Comparison of ENCODE assay signal across 8 cellular contexts in genomic region chr16:81004646-81005353, GRCh38. TPM values are rescaled to one million over a fixed set of nuclear protein-coding genes. Genes with fewer than 3 reads are reported as not detected.
DNase-seq lines count a peak whose midpoint lies in the region; ATAC-seq and TF ChIP-seq lines count a peak whose summit lies in the region.

No MANE protein-coding gene starts in this region.

- dilution Hi-C loops in IMR-90 (cut with HindIII; ENCODE audit: low sequenced_read_pairs, unreplicated experiment) = no loop called here

- H4K5ac ChIP-seq in IMR-90 (ENCODE audit: low read depth, low read length) = no peak overlapping the region

- peaks cover 6% of the 10 kb centered on the region; the same call in 1 of the 2 replicates for H3K9me1 ChIP-seq in IMR-90 (ENCODE audit: insufficient read depth, low read length)

- no peak overlapping the region for H4K91ac ChIP-seq in IMR-90 (ENCODE audit: insufficient read depth, low read depth, low read length)

- H3K79me1 ChIP-seq in IMR-90 (ENCODE audit: low read depth in 1 of 2, low read length in 2 of 2) = peaks cover 17 to 57% of the 10 kb centered on the region in 2 experiments; a peak in 3 of 4 replicates

- H3K9ac ChIP-seq in IMR-90 (ENCODE audit: low read depth, low read length) = 0 out of 2 replicates have a peak overlapping the region, but pooled peaks have one; percentile 51

- H2BK5ac ChIP-seq in IMR-90 (ENCODE audit: low read depth, low read length, poor library complexity, severe bottlenecking) = no peak overlapping the region

- H3K4me2 ChIP-seq in IMR-90 (ENCODE audit: low read depth, low read length) = peak overlapping the region; percentile 83

- peak; percentile 11 for DNase-seq in NCI-H146 (lab: John Stamatoyannopoulos, UW)
- no peak for DNase-seq in NCI-H146 treated with DMSO at 0.1 percent for 48 hours (lab: John Stamatoyannopoulos, UW; ENCODE audit: unreplicated experiment)
- DNase-seq in IMR-90 = peak; percentile 62
- peak; percentile 25 for DNase-seq in SHP77 treated with DMSO at 0.1 percent for 48 hours (lab: John Stamatoyannopoulos, UW)
- no peak for DNase-seq in coronary artery (ENCODE audit: low spot score)
- peak; percentile 39 for DNase-seq in mucosa of gallbladder (ENCODE audit: low spot score)
- DNase-seq in 8988T = no peak

- no peak overlapping the region for H2BK15ac ChIP-seq in IMR-90 (ENCODE audit: low read depth, low read length)

- no peaks in the 10 kb centered on the region for H3K36me3 ChIP-seq in IMR-90 (ENCODE audit: control insufficient read depth, insufficient read depth, low read length)

- no peak overlapping the region; the same call in none of the 2 replicates for H3K4ac ChIP-seq in IMR-90 (ENCODE audit: low read depth, low read length)

- H3K23ac ChIP-seq in IMR-90 (ENCODE audit: low read depth, low read length) = peak overlapping the region; percentile 66; the same call in 1 of the 2 replicates

- TF ChIP-seq RAD21 in IMR-90 (IDR thresholded peaks at IDR 0.05; ENCODE audit: low read length) = peak; percentile 27

- no peaks in the 10 kb centered on the region for H3K9me3 ChIP-seq in IMR-90 (ENCODE audit: control insufficient read depth, insufficient read depth, low read length)

- 65% methylated on average over 7 of the region's 14 CpGs; no CpG with 5 or more reads in 1 of the 2 experiments for WGBS in IMR-90 (ENCODE audit: extremely low coverage in 2 of 2, insufficient read length in 1 of 2), 2 experiments

- H3K27me3 ChIP-seq in IMR-90 (ENCODE audit: control insufficient read depth, insufficient read depth, low read length) = no peaks in the 10 kb centered on the region

- H4K20me1 ChIP-seq in IMR-90 (ENCODE audit: insufficient read depth, low read length) = peaks cover 20% of the 10 kb centered on the region

- no peak overlapping the region for H2AK9ac ChIP-seq in IMR-90 (replicated peaks; ENCODE audit: low read depth, low read length, poor library complexity)

- H2BK120ac ChIP-seq in IMR-90 (ENCODE audit: low read depth, low read length) = no peak overlapping the region

- no peak overlapping the region for H3K56ac ChIP-seq in IMR-90 (ENCODE audit: extremely low read depth, insufficient read depth, low read length)

- no peak for TF ChIP-seq POLR2A in IMR-90 (IDR thresholded peaks at IDR 0.05; ENCODE audit: low read depth, low read length)

- BruUV-seq in IMR-90 (replicated peaks; lab: Mats Ljungman, UMichigan) = no TSS peak

- in situ Hi-C loops in IMR-90 (cut with MboI; ENCODE audit: low sequenced_read_pairs) = no loop called here

- H3K14ac ChIP-seq in IMR-90 (replicated peaks; ENCODE audit: low read depth, low read length) = peak overlapping the region; percentile 60; the same call in 1 of the 2 replicates

- H2AFZ ChIP-seq in IMR-90 (replicated peaks; ENCODE audit: low read length, poor library complexity) = no peak overlapping the region

- intact Hi-C loops in IMR-90 (cut with micrococcal nuclease) = no loop called here

- CTCF ChIA-PET in IMR-90 (lab: Yijun Ruan, JAX) = interaction anchor here (0.6 to 1.1 kb wide), 12 partner anchors 11 to 205 kb away, joined by 3 to 9 read pairs (median 3); no protein-coding TSS in a partner anchor

- H2BK20ac ChIP-seq in IMR-90 (ENCODE audit: low read depth, low read length) = no peak overlapping the region

- H3K18ac ChIP-seq in IMR-90 (ENCODE audit: low read depth, low read length) = no peak overlapping the region

- H3K4me3 ChIP-seq in IMR-90 (ENCODE audit: insufficient read depth, low read depth, low read length) = no peak overlapping the region; the same call in 1 of the 2 replicates
- H3K4me3 ChIP-seq in coronary artery = peak overlapping the region; percentile 93

- no peak overlapping the region; the same call in 1 of the 2 replicates for H3K27ac ChIP-seq in IMR-90 (ENCODE audit: insufficient read depth, low read length)
- H3K27ac ChIP-seq in coronary artery = peak overlapping the region; percentile 30 to 54

- peak; percentile 52 for TF ChIP-seq CTCF in IMR-90 (conservative IDR thresholded peaks at IDR 0.05; ENCODE audit: low read depth, low read length)
- TF ChIP-seq CTCF in coronary artery (IDR thresholded peaks at IDR 0.05) = no peak

- peaks cover 2% of the 10 kb centered on the region; the same call in 1 of the 2 replicates for H3K4me1 ChIP-seq in IMR-90 (ENCODE audit: control insufficient read depth, insufficient read depth, low read length)

- peak overlapping the region in 1 of 2 experiments; percentile 48; a peak in 1 of 4 replicates for H4K8ac ChIP-seq in IMR-90 (ENCODE audit: low read depth in 2 of 2, low read length in 2 of 2)

- POLR2A ChIA-PET in IMR-90 (lab: Charles Lee; ENCODE audit: unreplicated experiment) = no interaction called here

- ATAC-seq in IMR-90 (ENCODE audit: low read depth) (no peak), GM21529 (IDR thresholded peaks at IDR 0.05; ENCODE audit: unreplicated experiment) (no peak)

- H2AK5ac ChIP-seq in IMR-90 (ENCODE audit: low read depth, low read length) = no peak overlapping the region; the same call in 1 of the 2 replicates

TF ChIP-seq in IMR-90, 13 proteins besides CTCF, POLR2A, EP300 and RAD21:
- TF ChIP-seq BHLHE40 (IDR thresholded peaks at IDR 0.05; ENCODE audit: low read depth, low read length) (no peak), SMC3 (IDR thresholded peaks at IDR 0.05; ENCODE audit: low read depth, low read length) (peak; percentile 36), NFE2L2 (IDR thresholded peaks at IDR 0.05; ENCODE audit: low read depth, low read length) (no peak)

RNA-seq across cellular contexts. Expression of gene CMC2, which starts 1.9 kb away (rescaled TPM):
- total RNA-seq in IMR-90 (2012; rRNA removed) (57.0 and 81.4 TPM in 2 replicates), mucosa of gallbladder (60.7 TPM)
- polyA plus RNA-seq in IMR-90 (2012; rRNA removed) = 104 and 108 TPM in 2 replicates
- polyA plus RNA-seq in IMR-90 (2012; cell fraction: cytosol; rRNA removed) = 75.5 and 109 TPM in 2 replicates
- polyA plus RNA-seq in IMR-90 (2012; cell fraction: nucleus; rRNA removed; ENCODE audit: low replicate concordance) = 19.9 and 36.3 TPM in 2 replicates

RNA-seq across cellular contexts. Expression of gene CENPN, which starts 2.2 kb away (rescaled TPM):
- 22.8 and 34.4 TPM in 2 replicates for total RNA-seq in IMR-90 (2012; rRNA removed)
- 20.5 and 37.4 TPM in 2 replicates for polyA plus RNA-seq in IMR-90 (2012; rRNA removed)
- 3.3 and 7.3 TPM in 2 replicates for polyA plus RNA-seq in IMR-90 (2012; cell fraction: cytosol; rRNA removed)
- polyA plus RNA-seq in IMR-90 (2012; cell fraction: nucleus; rRNA removed; ENCODE audit: low replicate concordance) = 4.6 and 6.2 TPM in 2 replicates
- 9.3 TPM for total RNA-seq in mucosa of gallbladder

RNA-seq across cellular contexts. Expression of gene ATMIN, which starts 30.8 kb away (rescaled TPM):
- total RNA-seq in IMR-90 (2012; rRNA removed) (38.9 and 45.9 TPM in 2 replicates), mucosa of gallbladder (28.9 TPM)
- polyA plus RNA-seq in IMR-90 (2012; rRNA removed) = 13.5 and 15.8 TPM in 2 replicates
- polyA plus RNA-seq in IMR-90 (2012; cell fraction: cytosol; rRNA removed) = 5.0 and 5.6 TPM in 2 replicates
- 1.9 and 13.6 TPM in 2 replicates for polyA plus RNA-seq in IMR-90 (2012; cell fraction: nucleus; rRNA removed; ENCODE audit: low replicate concordance)

Comparison
In these comparisons a context has a peak if more than half of its experiments do, and no peak if none do; other contexts are left out.
1. DNase-seq: peak in NCI-H146 (single experiment), IMR-90 (single experiment), SHP77 treated with DMSO at 0.1 percent for 48 hours (single experiment) and mucosa of gallbladder (single experiment); none in NCI-H146 treated with DMSO at 0.1 percent for 48 hours (single experiment), coronary artery (single experiment) and 8988T (single experiment).